In the genomic region with DNA sequence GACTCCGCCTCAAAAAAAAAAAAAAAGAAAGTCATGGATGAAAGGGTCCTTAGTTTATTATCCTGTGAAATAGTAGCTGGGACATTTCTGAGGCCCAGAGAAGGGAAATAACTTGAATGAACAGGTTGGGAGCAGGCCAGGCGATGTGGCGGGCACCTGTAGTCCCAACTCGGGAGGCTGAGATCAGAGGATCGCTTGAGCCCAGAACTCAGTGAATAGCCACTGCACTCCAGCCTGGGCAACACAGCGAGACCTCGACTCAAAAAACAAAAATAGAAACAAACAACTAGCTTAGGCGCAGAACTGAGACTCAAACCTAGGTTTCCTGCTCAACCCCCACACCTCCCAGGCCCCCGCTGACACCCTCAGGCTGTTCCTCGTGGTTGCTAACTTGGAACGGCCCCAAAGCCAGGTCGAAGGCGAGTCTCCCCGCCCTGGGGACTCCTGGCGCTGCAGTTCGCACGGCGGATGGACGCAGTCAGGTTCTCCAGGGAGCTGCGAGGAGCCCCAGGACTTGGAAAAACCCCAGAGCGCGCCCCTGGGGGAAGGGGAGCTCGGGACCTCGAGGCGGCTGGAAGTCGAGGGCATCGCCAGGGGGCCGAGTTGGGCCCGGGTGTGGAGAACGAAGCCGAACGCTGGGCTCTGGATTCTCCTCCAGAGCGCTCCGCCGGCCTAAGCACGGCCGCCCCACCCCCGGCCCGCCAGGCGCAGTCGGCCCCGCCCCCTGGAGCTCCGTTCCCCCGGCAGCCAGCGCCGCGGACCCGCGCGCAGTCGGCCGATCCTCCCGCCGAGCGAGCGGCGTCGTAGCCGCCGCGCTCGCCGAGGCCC, we compare ENCODE assay signal across 1 cellular context.
TF ChIP-seq lines count a peak whose summit lies in the region.

A gene with protein sequence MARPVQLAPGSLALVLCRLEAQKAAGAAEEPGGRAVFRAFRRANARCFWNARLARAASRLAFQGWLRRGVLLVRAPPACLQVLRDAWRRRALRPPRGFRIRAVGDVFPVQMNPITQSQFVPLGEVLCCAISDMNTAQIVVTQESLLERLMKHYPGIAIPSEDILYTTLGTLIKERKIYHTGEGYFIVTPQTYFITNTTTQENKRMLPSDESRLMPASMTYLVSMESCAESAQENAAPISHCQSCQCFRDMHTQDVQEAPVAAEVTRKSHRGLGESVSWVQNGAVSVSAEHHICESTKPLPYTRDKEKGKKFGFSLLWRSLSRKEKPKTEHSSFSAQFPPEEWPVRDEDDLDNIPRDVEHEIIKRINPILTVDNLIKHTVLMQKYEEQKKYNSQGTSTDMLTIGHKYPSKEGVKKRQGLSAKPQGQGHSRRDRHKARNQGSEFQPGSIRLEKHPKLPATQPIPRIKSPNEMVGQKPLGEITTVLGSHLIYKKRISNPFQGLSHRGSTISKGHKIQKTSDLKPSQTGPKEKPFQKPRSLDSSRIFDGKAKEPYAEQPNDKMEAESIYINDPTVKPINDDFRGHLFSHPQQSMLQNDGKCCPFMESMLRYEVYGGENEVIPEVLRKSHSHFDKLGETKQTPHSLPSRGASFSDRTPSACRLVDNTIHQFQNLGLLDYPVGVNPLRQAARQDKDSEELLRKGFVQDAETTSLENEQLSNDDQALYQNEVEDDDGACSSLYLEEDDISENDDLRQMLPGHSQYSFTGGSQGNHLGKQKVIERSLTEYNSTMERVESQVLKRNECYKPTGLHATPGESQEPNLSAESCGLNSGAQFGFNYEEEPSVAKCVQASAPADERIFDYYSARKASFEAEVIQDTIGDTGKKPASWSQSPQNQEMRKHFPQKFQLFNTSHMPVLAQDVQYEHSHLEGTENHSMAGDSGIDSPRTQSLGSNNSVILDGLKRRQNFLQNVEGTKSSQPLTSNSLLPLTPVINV (plus strand): TSS at position 768 of the 828 bp plus-strand sequence. CDS start 93 bp downstream, outside the sequence.

TF ChIP-seq in HepG2, 621 proteins besides CTCF, POLR2A, EP300 and RAD21 (continued from another document and continues in another):
- TF ChIP-seq HMGXB4 (CRISPR knock-in tag; IDR thresholded peaks at IDR 0.05; ENCODE audit: borderline replicate concordance in 1 of 2, low read depth in 1 of 2) (peak in 1 of 2 experiments; percentile 51; a peak in 1 of 4 replicates), NR2F6 (IDR thresholded peaks at IDR 0.05) (no peak), NR2F6 (CRISPR knock-in tag; IDR thresholded peaks at IDR 0.05) (no peak), ZNF552 (CRISPR knock-in tag; IDR thresholded peaks at IDR 0.05; ENCODE audit: borderline replicate concordance) (peak; percentile 42; the same call in 1 of the 2 replicates), SP2 (CRISPR knock-in tag; IDR thresholded peaks at IDR 0.05) (no peak), ZNF776 (CRISPR knock-in tag; IDR thresholded peaks at IDR 0.05) (no peak), ZNF558 (CRISPR knock-in tag; IDR thresholded peaks at IDR 0.05; ENCODE audit: borderline replicate concordance) (no peak), MLLT10 (CRISPR knock-in tag; IDR thresholded peaks at IDR 0.05) (no peak), ZNF407 (CRISPR knock-in tag; IDR thresholded peaks at IDR 0.05; ENCODE audit: not compliant biosample characterization) (no peak), JUND (CRISPR knock-in tag; IDR thresholded peaks at IDR 0.05) (no peak), EED (CRISPR knock-in tag; IDR thresholded peaks at IDR 0.05) (no peak), ZNF281 (CRISPR knock-in tag; IDR thresholded peaks at IDR 0.05; ENCODE audit: borderline replicate concordance) (no peak), SNAPC2 (CRISPR knock-in tag; IDR thresholded peaks at IDR 0.05) (no peak), ZNF3 (CRISPR knock-in tag; IDR thresholded peaks at IDR 0.05) (no peak), HNF1B (CRISPR knock-in tag; IDR thresholded peaks at IDR 0.05) (peak; percentile 64; the same call in 1 of the 2 replicates), ZNF556 (CRISPR knock-in tag; IDR thresholded peaks at IDR 0.05; ENCODE audit: borderline replicate concordance) (no peak), HCFC1 (IDR thresholded peaks at IDR 0.05; ENCODE audit: low read depth, low read length) (no peak), TSC22D2 (CRISPR knock-in tag; IDR thresholded peaks at IDR 0.05; ENCODE audit: borderline replicate concordance) (no peak), CBX5 (CRISPR knock-in tag; IDR thresholded peaks at IDR 0.05; ENCODE audit: borderline replicate concordance) (no peak), SKIL (CRISPR knock-in tag; IDR thresholded peaks at IDR 0.05; ENCODE audit: borderline replicate concordance) (no peak), ZNF333 (CRISPR knock-in tag; IDR thresholded peaks at IDR 0.05; ENCODE audit: borderline replicate concordance) (peak; percentile 29; the same call in 1 of the 2 replicates), REPIN1 (CRISPR knock-in tag; IDR thresholded peaks at IDR 0.05; ENCODE audit: borderline replicate concordance, low read depth) (peak; percentile 59; the same call in 1 of the 2 replicates), STAT5B (CRISPR knock-in tag; IDR thresholded peaks at IDR 0.05) (no peak)
- TF ChIP-seq, protein P1, sequence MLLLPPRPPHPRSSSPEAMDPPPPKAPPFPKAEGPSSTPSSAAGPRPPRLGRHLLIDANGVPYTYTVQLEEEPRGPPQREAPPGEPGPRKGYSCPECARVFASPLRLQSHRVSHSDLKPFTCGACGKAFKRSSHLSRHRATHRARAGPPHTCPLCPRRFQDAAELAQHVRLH (CRISPR knock-in tag; IDR thresholded peaks at IDR 0.05; ENCODE audit: borderline replicate concordance, low read depth), result no peak
